In the genomic region with DNA sequence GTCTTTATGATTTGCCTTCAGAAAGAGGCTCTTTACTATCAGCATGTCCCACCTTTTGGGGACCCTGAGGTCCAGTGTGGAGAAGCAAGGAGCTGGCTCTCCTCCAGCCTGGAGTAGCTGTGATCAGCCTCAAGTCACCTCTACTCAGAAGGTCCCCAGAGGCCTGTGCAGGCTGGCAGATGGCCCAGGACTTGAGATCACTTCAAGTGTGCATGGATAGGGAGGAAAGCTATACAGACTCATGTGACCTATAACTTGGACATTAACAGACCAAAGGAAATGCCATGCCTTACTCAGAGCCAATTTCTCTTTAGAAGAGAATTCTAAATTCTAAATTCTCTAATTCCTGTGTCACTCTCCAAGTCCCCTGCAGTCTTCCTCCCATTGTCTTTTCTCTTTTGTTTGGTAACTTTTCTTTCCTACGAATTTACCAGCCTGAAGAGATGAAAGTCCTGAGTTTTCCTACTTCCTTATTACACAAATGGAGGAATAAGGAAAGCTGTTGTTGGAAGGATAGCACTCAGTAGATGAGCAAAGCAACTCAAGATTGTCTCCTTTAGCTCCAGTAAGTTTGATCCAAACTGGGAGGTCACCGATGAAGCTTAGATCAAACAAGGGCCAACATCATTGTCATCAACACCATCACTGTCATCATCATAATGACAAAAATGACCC, we compare ENCODE assay signal across 14 cellular contexts.
A peak's percentile ranks its signal among the peaks of the same experiment; 100 is the strongest.
DNase-seq lines count a peak whose midpoint lies in the region; FAIRE-seq lines count a peak whose summit lies in the region.
"Had no signal": no experiment of that assay in that cellular context is flagged by ENCODE, and none has a peak within 500 bp of the region (broad histone marks: within the 10 kb centered on the region; RNA-seq: fewer than 3 reads in every experiment).

No MANE protein-coding gene starts in this region.

- H2AK5ac ChIP-seq in neuronal stem cell (ENCODE audit: low read depth, low read length) = no peak overlapping the region

- intact Hi-C loops in CD4-positive, alpha-beta memory T cell (cut with micrococcal nuclease) = no loop called here

- no peak overlapping the region for H3K14ac ChIP-seq in neuronal stem cell (ENCODE audit: low read length)

- no peak for FAIRE-seq in GM19239 (lab: Jason Lieb, UNC)
- FAIRE-seq: K562 had no signal

- H3K9me3 ChIP-seq in CD4-positive, alpha-beta memory T cell (ENCODE audit: control insufficient read depth in 1 of 2, low read length in 2 of 2) = no peaks in the 10 kb centered on the region
- H3K9me3 ChIP-seq in neuronal stem cell (replicated peaks in 1 of 2; ENCODE audit: control insufficient read depth in 2 of 2, insufficient read depth in 1 of 2, low read depth in 1 of 2, low read length in 2 of 2) = no peaks in the 10 kb centered on the region

- no peaks in the 10 kb centered on the region for H3K4me1 Mint-ChIP-seq in CD4-positive, alpha-beta memory T cell
- H3K4me1 Mint-ChIP-seq: neural crest cell had no signal

- H3K27ac Mint-ChIP-seq in CD4-positive, alpha-beta memory T cell = no peak overlapping the region
- H3K27ac Mint-ChIP-seq: activated naive CD4-positive, alpha-beta T cell treated with anti-CD3 and anti-CD28 coated beads for 36 hours had no signal

- no peak overlapping the region for H2BK120ac ChIP-seq in neuronal stem cell (ENCODE audit: low read depth, low read length)

- H3K27me3 ChIP-seq in CD4-positive, alpha-beta memory T cell (ENCODE audit: insufficient read depth, low read length) = no peaks in the 10 kb centered on the region
- no peaks in the 10 kb centered on the region for H3K27me3 ChIP-seq in neuronal stem cell (ENCODE audit: control insufficient read depth in 3 of 3, insufficient read depth in 3 of 3, low read depth in 1 of 3, low read length in 3 of 3)

- CTCF ChIA-PET in CD4-positive, alpha-beta memory T cell (lab: Charles Lee; ENCODE audit: partially characterized antibody) = no interaction called here

- no peaks in the 10 kb centered on the region for H3K79me1 ChIP-seq in neuronal stem cell (ENCODE audit: low read depth, low read length)

- no peak overlapping the region for H4K91ac ChIP-seq in neuronal stem cell (ENCODE audit: low read depth, low read length, poor library complexity)

- H3K4ac ChIP-seq in neuronal stem cell (ENCODE audit: low read length) = no peak overlapping the region

- H2BK15ac ChIP-seq in neuronal stem cell (ENCODE audit: low read length) = no peak overlapping the region

- H3K27ac ChIP-seq in CD4-positive, alpha-beta memory T cell (ENCODE audit: low read depth, low read length) = no peak overlapping the region
- no peak overlapping the region for H3K27ac ChIP-seq in neuronal stem cell (replicated peaks; ENCODE audit: low read length)
- H3K27ac ChIP-seq: SK-N-MC had no signal

- no peak overlapping the region for H3K23ac ChIP-seq in neuronal stem cell (ENCODE audit: low read depth, low read length, poor library complexity)

- no peak overlapping the region for H4K8ac ChIP-seq in neuronal stem cell (ENCODE audit: low read depth, low read length)

- no peak overlapping the region for H2BK5ac ChIP-seq in neuronal stem cell (ENCODE audit: low read length)

- H3K18ac ChIP-seq in neuronal stem cell (ENCODE audit: low read length) = no peak overlapping the region

- no peak overlapping the region for H3K4me2 ChIP-seq in neuronal stem cell (ENCODE audit: insufficient read depth, low read length, poor library complexity, severe bottlenecking)

- peaks cover 13 to 26% of the 10 kb centered on the region in 2 donors for H3K27me3 Mint-ChIP-seq in CD4-positive, alpha-beta memory T cell

- no CpG with 5 or more reads among the region's 2 CpGs for WGBS in neuronal stem cell (ENCODE audit: extremely low coverage in 2 of 2, insufficient read length in 2 of 2, insufficient replicate concordance in 1 of 2), 2 donors

- in situ Hi-C loops in SK-MEL-5 (cut with HindIII; ENCODE audit: low pct_unique_long_range_greater_than_20kb, low sequenced_read_pairs) = no loop called here

- H2BK12ac ChIP-seq in neuronal stem cell (ENCODE audit: low read length) = no peak overlapping the region

- POLR2A ChIA-PET in CD4-positive, alpha-beta memory T cell (lab: Charles Lee; ENCODE audit: partially characterized antibody) = no interaction called here

- no peaks in the 10 kb centered on the region for H3K4me1 ChIP-seq in CD4-positive, alpha-beta memory T cell (ENCODE audit: insufficient read depth, low read length)
- H3K4me1 ChIP-seq in neuronal stem cell (ENCODE audit: control insufficient read depth in 2 of 2, insufficient read depth in 1 of 2, low read depth in 1 of 2, low read length in 2 of 2) = peaks cover 0 to 2% of the 10 kb centered on the region in 2 donors

- H3K36me3 Mint-ChIP-seq in CD4-positive, alpha-beta memory T cell = no peaks in the 10 kb centered on the region

- H3K4me3 Mint-ChIP-seq in CD4-positive, alpha-beta memory T cell = no peak overlapping the region
- H3K4me3 Mint-ChIP-seq: activated naive CD4-positive, alpha-beta T cell treated with anti-CD3 and anti-CD28 coated beads for 36 hours; neural crest cell had no signal

- H3K9ac ChIP-seq in neuronal stem cell (ENCODE audit: low read depth, low read length, poor library complexity) = no peak overlapping the region

- no peak overlapping the region for H2AFZ ChIP-seq in neuronal stem cell (ENCODE audit: low read length)

- H3K4me3 ChIP-seq in CD4-positive, alpha-beta memory T cell (ENCODE audit: low read length in 2 of 2) = no peak overlapping the region
- no peak overlapping the region for H3K4me3 ChIP-seq in neuronal stem cell (ENCODE audit: low read length in 2 of 2)
- H3K4me3 ChIP-seq: K562, SK-N-MC had no signal

- H3K9me3 Mint-ChIP-seq in CD4-positive, alpha-beta memory T cell = peaks cover 0 to 2% (median 0%) of the 10 kb centered on the region in 8 donors
- H3K9me3 Mint-ChIP-seq: activated naive CD4-positive, alpha-beta T cell treated with anti-CD3 and anti-CD28 coated beads for 36 hours; neural crest cell had no signal

- DNase-seq in GM03348 (ENCODE audit: low spot score) (peak; percentile 56), SK-MEL-5 (ENCODE audit: low read depth, low spot score) (peak; percentile 35), foreskin melanocyte (peak; percentile 28), renal cortical epithelial cell (ENCODE audit: low read depth) (peak; percentile 3), GM19239 (ENCODE audit: insufficient read length, low spot score) (no peak), cerebellum (ENCODE audit: low spot score) (no peak), neuronal stem cell (ENCODE audit: low spot score) (no peak)
- no peak for DNase-seq in CD4-positive, alpha-beta memory T cell
- DNase-seq: activated naive CD4-positive, alpha-beta T cell treated with anti-CD3 and anti-CD28 coated beads for 36 hours; DMS153; NCI-H345 had no signal

- H3K36me3 ChIP-seq in CD4-positive, alpha-beta memory T cell (ENCODE audit: insufficient read depth, low read length) = no peaks in the 10 kb centered on the region
- peaks cover 0 to 7% of the 10 kb centered on the region in 2 donors for H3K36me3 ChIP-seq in neuronal stem cell (replicated peaks in 1 of 2; ENCODE audit: control insufficient read depth in 2 of 2, insufficient read depth in 2 of 2, low read length in 2 of 2)

Comparison
In these comparisons a context has a peak if more than half of its experiments do, and no peak if none do; other contexts are left out.
1. DNase-seq: peak in GM03348 (single experiment), SK-MEL-5 (single experiment), foreskin melanocyte (single experiment) and renal cortical epithelial cell (single experiment); none in GM19239 (single experiment), cerebellum (single experiment), CD4-positive, alpha-beta memory T cell (0 of 5) and neuronal stem cell (single experiment).